ENCODE assay signal across 9 cellular contexts in the genomic region with DNA sequence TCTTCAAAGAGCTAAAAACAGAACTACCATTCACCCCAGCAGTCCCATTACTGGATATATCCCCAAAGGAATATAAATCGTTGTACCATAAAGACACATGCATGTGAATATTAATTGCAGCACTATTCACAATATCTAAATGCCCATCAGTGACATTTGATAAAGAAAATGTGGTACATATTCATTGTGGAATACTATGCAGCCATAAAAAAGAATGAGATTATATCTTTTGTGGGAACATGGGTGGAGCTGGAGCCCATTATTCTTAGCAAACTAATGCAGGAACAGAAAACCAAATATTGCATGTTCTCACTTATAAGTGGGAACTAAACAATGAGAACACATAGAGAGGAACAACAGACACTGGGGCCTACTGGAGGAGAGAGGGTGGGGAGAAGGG.
"Had no signal": no experiment of that assay in that cellular context is flagged by ENCODE, and none has a peak within 500 bp of the region (broad histone marks: within the 10 kb centered on the region; RNA-seq: fewer than 3 reads in every experiment).

No MANE protein-coding gene starts in this region.

- DNase-seq: GM23248, GOT3, H7, IMR-90, Kasumi-1, KG1 had no signal

- H3K9me3 ChIP-seq: HAP-1 had no signal

- H3K36me3 ChIP-seq: HAP-1 had no signal

- ATAC-seq: HCT116 had no signal

- H3K4me3 ChIP-seq: GM23248, HAP-1 had no signal

- H3K4me1 ChIP-seq: HAP-1 had no signal

- H3K27ac ChIP-seq: GM23248, HL-60 had no signal
